23 cellular contexts compared by ENCODE assay signal in genomic region chr2:73640537-73640936, GRCh38. TPM values are rescaled to one million over a fixed set of nuclear protein-coding genes. Genes with fewer than 3 reads are reported as not detected.
A peak's percentile ranks its signal among the peaks of the same experiment; 100 is the strongest.
DNase-seq lines count a peak whose midpoint lies in the region; ATAC-seq and TF ChIP-seq lines count a peak whose summit lies in the region.
"Had no signal": no experiment of that assay in that cellular context is flagged by ENCODE, and none has a peak within 500 bp of the region (broad histone marks: within the 10 kb centered on the region; RNA-seq: fewer than 3 reads in every experiment).

No MANE protein-coding gene starts in this region.

- H3K36me3 ChIP-seq in adipocyte (ENCODE audit: control insufficient read depth, insufficient read depth, low read length, severe bottlenecking) (no peaks in the 10 kb centered on the region), hepatocyte (replicated peaks; ENCODE audit: insufficient read depth, low read depth) (no peaks in the 10 kb centered on the region)
- H3K36me3 ChIP-seq: BE2C had no signal

- ATAC-seq in GM18519 (IDR thresholded peaks at IDR 0.05; ENCODE audit: low FRiP score, unreplicated experiment): no peak
- ATAC-seq: activated CD8-positive, alpha-beta memory T cell treated with anti-CD3 and anti-CD28 coated beads, Interleukin-2, amount 10 ng/mL, durations not matched to agents 7 days and 5 days; T-helper 17 cell had no signal

- H3K9me2 ChIP-seq in hepatocyte (replicated peaks; ENCODE audit: insufficient read depth): no peaks in the 10 kb centered on the region

- H3K4me3 ChIP-seq in adipocyte (ENCODE audit: low read length) (no peak overlapping the region), hepatocyte (no peak overlapping the region), dorsolateral prefrontal cortex (no peak overlapping the region)

- no peaks in the 10 kb centered on the region for H3K79me2 ChIP-seq in hepatocyte

- H3K27ac ChIP-seq in hepatocyte (no peak overlapping the region), dorsolateral prefrontal cortex (peak overlapping the region in 3 of 59 donors; percentile 6 to 40 (median 19))

- H3K9ac ChIP-seq in adipocyte (ENCODE audit: low read length): no peak overlapping the region

- H3K4me2 ChIP-seq in hepatocyte: peak overlapping the region; percentile 12

- DNase-seq in HuH-7 (ENCODE audit: low spot score) (peak; percentile 47), adipocyte (ENCODE audit: low read depth) (peak; percentile 56), hepatocyte (ENCODE audit: low spot score) (no peak), pons (ENCODE audit: low spot score) (peak; percentile 69), NCI-H345 (lab: John Stamatoyannopoulos, UW) (no peak), dorsolateral prefrontal cortex (no peak), GM19238 (ENCODE audit: insufficient read length, low spot score) (no peak)
- DNase-seq: activated CD4-positive, CD25-positive, alpha-beta regulatory T cell; activated CD8-positive, alpha-beta memory T cell treated with anti-CD3 and anti-CD28 coated beads, Interleukin-2, amount 10 ng/mL, durations not matched to agents 7 days and 5 days; activated effector memory CD4-positive, alpha-beta T cell treated with anti-CD3 and anti-CD28 coated beads, Interleukin-2, amount 50 U/mL, for 16 hours; aorta; BE2C; cortex of kidney; DMS 273 treated with DMSO at 0.1 percent for 48 hours; H7; NCI-H82; stimulated activated CD4-positive, alpha-beta T cell treated with anti-CD3 and anti-CD28 coated beads, Interleukin-4, amount 100 ng/mL, for 1 hour; stimulated activated CD8-positive, alpha-beta memory T cell treated with anti-CD3 and anti-CD28 coated beads, Interleukin-4, amount 100 ng/mL, for 48 hours; T-helper 17 cell had no signal

- H4K20me1 ChIP-seq in hepatocyte (ENCODE audit: insufficient read depth, poor library complexity, severe bottlenecking): no peaks in the 10 kb centered on the region

- TF ChIP-seq CTCF in hepatocyte (IDR thresholded peaks at IDR 0.05; ENCODE audit: poor library complexity): no peak
- TF ChIP-seq CTCF in dorsolateral prefrontal cortex (IDR thresholded peaks at IDR 0.05 in 54 of 56, conservative IDR thresholded peaks at IDR 0.05 in 2 of 56; ENCODE audit: low read depth in 1 of 56, partially characterized antibody in 56 of 56): no peak

- peaks cover 5% of the 10 kb centered on the region for H3K9me3 ChIP-seq in adipocyte (ENCODE audit: control insufficient read depth, low read length)
- no peaks in the 10 kb centered on the region for H3K9me3 ChIP-seq in hepatocyte (ENCODE audit: low read depth)
- H3K9me3 ChIP-seq: BE2C had no signal

- intact Hi-C loops in dorsolateral prefrontal cortex (cut with DNase I): no loop called here

- 64% methylated on average over 1 of the region's 1 CpG for whole genome bisulfite sequencing in hepatocyte (ENCODE audit: low lambda C conversion rate, missing lambda C conversion rate)

- peaks cover 15% of the 10 kb centered on the region for H3K4me1 ChIP-seq in adipocyte (ENCODE audit: control insufficient read depth, insufficient read depth, low read length)
- H3K4me1 ChIP-seq in hepatocyte (ENCODE audit: insufficient read depth): peaks cover 5% of the 10 kb centered on the region
- H3K4me1 ChIP-seq: BE2C had no signal

- H2AFZ ChIP-seq in hepatocyte: no peak overlapping the region

- H3K27me3 ChIP-seq in adipocyte (replicated peaks; ENCODE audit: control insufficient read depth, insufficient read depth, low read length) (peaks cover 11% of the 10 kb centered on the region), hepatocyte (no peaks in the 10 kb centered on the region), dorsolateral prefrontal cortex (no peaks in the 10 kb centered on the region)
- H3K27me3 ChIP-seq: BE2C had no signal

RNA-seq across cellular contexts. Expression of gene NAT8, which starts 1.7 kb away (rescaled TPM):
- total RNA-seq in hepatocyte (3.8 and 4.8 TPM in 2 replicates), dorsolateral prefrontal cortex (under 1 TPM in 1 of 120 experiments, not detected in 119; 0.67 TPM)
- 3.3 TPM in 2 replicates for polyA plus RNA-seq in hepatocyte
- total RNA-seq: activated CD8-positive, alpha-beta memory T cell treated with anti-CD3 and anti-CD28 coated beads, Interleukin-2, amount 10 ng/mL, durations not matched to agents 7 days and 5 days; aorta; esophagus mucosa; H7; neural crest cell; T-helper 17 cell had no signal
- polyA plus RNA-seq: aorta, thymus had no signal

Comparison
In these comparisons a context has a peak if more than half of its experiments do, and no peak if none do; other contexts are left out.
1. DNase-seq: peak in HuH-7 (single experiment), adipocyte (single experiment) and pons (single experiment); none in hepatocyte (single experiment), NCI-H345 (single experiment), dorsolateral prefrontal cortex (0 of 10) and GM19238 (single experiment).